14 cellular contexts compared by ENCODE assay signal in the genomic region with DNA sequence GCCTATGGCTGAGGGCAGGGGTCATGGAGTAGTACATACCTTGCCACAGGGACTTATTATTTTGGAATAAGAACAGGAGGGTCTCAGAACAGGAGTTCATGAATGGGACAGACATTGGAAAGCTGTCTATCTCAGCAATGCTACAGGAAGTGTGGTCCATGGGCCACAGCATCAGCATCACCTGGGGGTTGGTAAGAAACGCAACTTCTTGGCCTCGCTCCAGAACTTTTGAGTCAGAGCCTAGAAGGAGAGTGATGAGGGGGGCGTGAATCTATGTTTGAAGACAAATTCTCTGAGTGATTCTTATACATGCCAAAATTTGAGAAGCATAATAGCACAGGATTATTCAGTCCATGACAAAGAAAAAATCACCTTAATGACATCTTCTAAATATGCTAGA.
"Had no signal": no experiment of that assay in that cellular context is flagged by ENCODE, and none has a peak within 500 bp of the region (broad histone marks: within the 10 kb centered on the region; RNA-seq: fewer than 3 reads in every experiment).

No MANE protein-coding gene starts in this region.

- DNase-seq: activated CD4-positive, CD25-positive, alpha-beta regulatory T cell; activated CD8-positive, alpha-beta memory T cell treated with anti-CD3 and anti-CD28 coated beads, Interleukin-2, amount 50 U/mL, for 48 hours; foreskin fibroblast; immature natural killer cell; left colon; mucosa of descending colon; natural killer cell; nucleus accumbens; right cardiac atrium; small intestine; T-helper 2 cell; testis had no signal

- H3K27ac Mint-ChIP-seq: activated naive CD4-positive, alpha-beta T cell treated with anti-CD3 and anti-CD28 coated beads, Interleukin-2, amount 50 U/mL, for 24 hours; immature natural killer cell; natural killer cell; stimulated activated naive CD8-positive, alpha-beta T cell treated with anti-CD3 and anti-CD28 coated beads, Interleukin-15, Interleukin-2, amounts not matched to agents 100 ng/mL and 50 ng/mL, for 24 hours had no signal

- H3K27me3 Mint-ChIP-seq: activated naive CD4-positive, alpha-beta T cell treated with anti-CD3 and anti-CD28 coated beads, Interleukin-2, amount 50 U/mL, for 24 hours; stimulated activated naive CD8-positive, alpha-beta T cell treated with anti-CD3 and anti-CD28 coated beads, Interleukin-15, Interleukin-2, amounts not matched to agents 100 ng/mL and 50 ng/mL, for 24 hours had no signal

- H3K4me3 Mint-ChIP-seq: activated naive CD4-positive, alpha-beta T cell treated with anti-CD3 and anti-CD28 coated beads, Interleukin-2, amount 50 U/mL, for 24 hours; immature natural killer cell; natural killer cell; stimulated activated naive CD8-positive, alpha-beta T cell treated with anti-CD3 and anti-CD28 coated beads, Interleukin-15, Interleukin-2, amounts not matched to agents 100 ng/mL and 50 ng/mL, for 24 hours had no signal
